Comparison of ENCODE assay signal across 1 cellular context in genomic region chr14:30580616-30581282, GRCh38.
TF ChIP-seq lines count a peak whose summit lies in the region.

No MANE protein-coding gene starts in this region.

TF ChIP-seq in HepG2, 621 proteins besides CTCF, POLR2A, EP300 and RAD21:
- TF ChIP-seq KLF16 (CRISPR knock-in tag; IDR thresholded peaks at IDR 0.05) (0 out of 4 replicates have a peak, but pooled peaks of 1 of the 2 experiments have one; percentile 22), SATB2 (CRISPR knock-in tag; IDR thresholded peaks at IDR 0.05) (0 out of 2 replicates have a peak, but pooled peaks have one; percentile 24), ZNF281 (CRISPR knock-in tag; IDR thresholded peaks at IDR 0.05; ENCODE audit: borderline replicate concordance) (no peak)
